ENCODE assay signal across 14 cellular contexts in the genomic region with DNA sequence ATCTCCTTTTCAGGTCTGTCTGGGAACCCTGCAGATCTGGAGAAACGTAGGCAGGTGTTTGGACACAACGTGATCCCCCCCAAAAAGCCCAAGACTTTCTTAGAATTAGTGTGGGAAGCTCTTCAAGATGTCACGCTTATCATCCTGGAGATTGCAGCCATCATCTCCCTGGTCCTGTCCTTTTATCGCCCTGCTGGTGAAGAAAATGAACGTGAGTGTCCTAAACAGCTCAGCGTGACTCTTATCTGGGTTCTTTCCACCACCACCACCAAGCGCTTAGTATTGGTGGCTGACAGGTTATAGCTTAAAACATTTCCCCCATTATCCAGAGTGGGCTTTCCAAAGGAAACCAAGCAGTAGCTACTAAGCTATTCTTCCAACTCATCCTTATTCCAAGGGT.
"Had no signal": no experiment of that assay in that cellular context is flagged by ENCODE, and none has a peak within 500 bp of the region (broad histone marks: within the 10 kb centered on the region; RNA-seq: fewer than 3 reads in every experiment).

No MANE protein-coding gene starts in this region.

- H3K9me3 Mint-ChIP-seq: naive thymus-derived CD8-positive, alpha-beta T cell; stimulated activated naive CD8-positive, alpha-beta T cell treated with anti-CD3 and anti-CD28 coated beads, Interleukin-15, Interleukin-2, amounts not matched to agents 100 ng/mL and 50 ng/mL, for 24 hours; T-helper 2 cell treated with Interferon-gamma antibody and Interleukin-4, amounts not matched to agents 5 μg/mL and 100 μg/mL, for 36 hours had no signal

- H3K36me3 ChIP-seq: SJCRH30 had no signal

- H3K27ac ChIP-seq: right lobe of liver, SJCRH30, testis had no signal

- H3K27ac Mint-ChIP-seq: activated naive CD8-positive, alpha-beta T cell; progenitor cell of endocrine pancreas; stimulated activated naive CD8-positive, alpha-beta T cell treated with anti-CD3 and anti-CD28 coated beads, Interleukin-15, Interleukin-2, amounts not matched to agents 100 ng/mL and 50 ng/mL, for 24 hours; T-helper 2 cell treated with Interferon-gamma antibody and Interleukin-4, amounts not matched to agents 5 μg/mL and 100 μg/mL, for 36 hours had no signal

- H3K4me3 ChIP-seq: mucosa of descending colon, right lobe of liver, SJCRH30, testis had no signal

- H3K27me3 ChIP-seq: right lobe of liver, SJCRH30, testis had no signal

- ATAC-seq: mucosa of descending colon; naive thymus-derived CD8-positive, alpha-beta T cell; right lobe of liver had no signal

- H3K27me3 Mint-ChIP-seq: activated naive CD8-positive, alpha-beta T cell; naive thymus-derived CD8-positive, alpha-beta T cell; progenitor cell of endocrine pancreas; stimulated activated naive CD8-positive, alpha-beta T cell treated with anti-CD3 and anti-CD28 coated beads, Interleukin-15, Interleukin-2, amounts not matched to agents 100 ng/mL and 50 ng/mL, for 24 hours had no signal

- DNase-seq: activated gamma-delta T cell treated with Interleukin-2 at 50 U/mL for 16 hours; amniotic stem cell; foreskin fibroblast; mammary epithelial cell; mucosa of descending colon; naive thymus-derived CD8-positive, alpha-beta T cell; nucleus accumbens; right lobe of liver; SJCRH30; testis had no signal

- H3K36me3 Mint-ChIP-seq: activated naive CD8-positive, alpha-beta T cell had no signal

- H3K9me3 ChIP-seq: mucosa of descending colon, right lobe of liver, SJCRH30, testis had no signal

- H3K4me1 ChIP-seq: right lobe of liver had no signal

- H3K4me3 Mint-ChIP-seq: activated naive CD8-positive, alpha-beta T cell; naive thymus-derived CD8-positive, alpha-beta T cell; stimulated activated naive CD8-positive, alpha-beta T cell treated with anti-CD3 and anti-CD28 coated beads, Interleukin-15, Interleukin-2, amounts not matched to agents 100 ng/mL and 50 ng/mL, for 24 hours; T-helper 2 cell treated with Interferon-gamma antibody and Interleukin-4, amounts not matched to agents 5 μg/mL and 100 μg/mL, for 36 hours had no signal
